In genomic region chr1:174447866-174448530, GRCh38 we compare ENCODE assay signal across 19 cellular contexts. TPM values are rescaled to one million over a fixed set of nuclear protein-coding genes. Genes with fewer than 3 reads are reported as not detected.
DNase-seq lines count a peak whose midpoint lies in the region; ATAC-seq, FAIRE-seq and TF ChIP-seq lines count a peak whose summit lies in the region.
"Had no signal": no experiment of that assay in that cellular context is flagged by ENCODE, and none has a peak within 500 bp of the region (broad histone marks: within the 10 kb centered on the region; RNA-seq: fewer than 3 reads in every experiment).

TSS of gene GPR52 (plus strand) at chr1:174447964. CDS start at chr1:174448112, 148 bp downstream.

- TF ChIP-seq RAD21 in neural cell (conservative IDR thresholded peaks at IDR 0.05) = no peak

- H3K27ac Mint-ChIP-seq in chondrocyte (ENCODE audit: unreplicated experiment) = no peak within 1 kb of the TSS
- no peak within 1 kb of the TSS for H3K27ac Mint-ChIP-seq in activated T-cell treated with anti-CD3 and anti-CD28 coated beads, Interleukin-2, amount 50 U/mL, for 24 hours
- H3K27ac Mint-ChIP-seq: CD4-positive, CD25-positive, alpha-beta regulatory T cell had no signal

- H3K4me2 ChIP-seq in neural cell (ENCODE audit: low read length) = no peak within 1 kb of the TSS
- H3K4me2 ChIP-seq: PC-9, SK-N-SH had no signal

- no peak within 1 kb of the TSS for H2AFZ ChIP-seq in neural cell (ENCODE audit: low read depth, low read length)
- H2AFZ ChIP-seq: PC-9 had no signal

- H3K36me3 ChIP-seq in HEK293 (ENCODE audit: control insufficient read depth in 2 of 2, insufficient read depth in 1 of 2, low read length in 2 of 2) (no peaks in the 10 kb centered on the region), neural cell (ENCODE audit: insufficient read depth, low read length) (no peaks in the 10 kb centered on the region)
- H3K36me3 ChIP-seq: MG63 had no signal

- no peak for TF ChIP-seq EP300 in neural cell (conservative IDR thresholded peaks at IDR 0.05; ENCODE audit: poor library complexity, severe bottlenecking)

- no peaks in the 10 kb centered on the region for H3K79me2 ChIP-seq in neural cell (replicated peaks; ENCODE audit: insufficient read depth, low read length)

- no peaks in the 10 kb centered on the region for H3K36me3 Mint-ChIP-seq in chondrocyte (ENCODE audit: low read depth)
- no peaks in the 10 kb centered on the region for H3K36me3 Mint-ChIP-seq in activated T-cell treated with anti-CD3 and anti-CD28 coated beads, Interleukin-2, amount 50 U/mL, for 24 hours (ENCODE audit: low read depth)

- H3K4me1 Mint-ChIP-seq in chondrocyte (ENCODE audit: low read depth) = peaks cover 10% of the 10 kb centered on the region
- peaks cover 6% of the 10 kb centered on the region for H3K4me1 Mint-ChIP-seq in activated T-cell treated with anti-CD3 and anti-CD28 coated beads, Interleukin-2, amount 50 U/mL, for 24 hours (ENCODE audit: low read depth)

- H3K9me3 ChIP-seq in HEK293 (ENCODE audit: control insufficient read depth, insufficient read depth, low read depth, low read length) = no peaks in the 10 kb centered on the region
- H3K9me3 ChIP-seq in neural cell (ENCODE audit: low read length) = no peaks in the 10 kb centered on the region
- H3K9me3 ChIP-seq: MG63, SK-N-SH had no signal

- TF ChIP-seq CTCF in HEK293 (tag by site-specific recombination; IDR thresholded peaks at IDR 0.05) (no peak), chondrocyte (IDR thresholded peaks at IDR 0.05) (no peak), neural cell (IDR thresholded peaks at IDR 0.05; ENCODE audit: poor library complexity, severe bottlenecking) (no peak)

- no peak within 1 kb of the TSS for H3K4me3 Mint-ChIP-seq in chondrocyte (ENCODE audit: unreplicated experiment)
- H3K4me3 Mint-ChIP-seq in activated T-cell treated with anti-CD3 and anti-CD28 coated beads, Interleukin-2, amount 50 U/mL, for 24 hours = no peak within 1 kb of the TSS
- H3K4me3 Mint-ChIP-seq: CD4-positive, CD25-positive, alpha-beta regulatory T cell had no signal

- H3K27ac ChIP-seq in HEK293 (ENCODE audit: extremely low read depth, low read depth, low read length) (no peak within 1 kb of the TSS), neural cell (ENCODE audit: low read length) (no peak within 1 kb of the TSS)
- H3K27ac ChIP-seq: PC-9 had no signal

- H3F3A ChIP-seq in neural cell (ENCODE audit: insufficient read depth, low read length, poor library complexity, severe bottlenecking) = no peaks in the 10 kb centered on the region

- DNase-seq in Ammon's horn (ENCODE audit: low spot score) (peak; percentile 27), chondrocyte (ENCODE audit: low spot score) (peak; percentile 27), GM19239 (ENCODE audit: insufficient read length, low spot score) (no peak), NOMO-1 treated with DMSO at 0.1 percent for 48 hours (lab: John Stamatoyannopoulos, UW; ENCODE audit: unreplicated experiment) (no peak)
- no peak for DNase-seq in activated T-cell treated with anti-CD3 and anti-CD28 coated beads, Interleukin-2, amount 50 U/mL, for 24 hours
- DNase-seq: AML-193; CD4-positive, CD25-positive, alpha-beta regulatory T cell; GDM1; H7; MG63; NCI-H1930; NCI-H345; NCI-H526 treated with DMSO at 0.1 percent for 48 hours; PC-9; SK-N-SH had no signal

- no peak within 1 kb of the TSS for H3K9ac ChIP-seq in neural cell (ENCODE audit: low read length)
- H3K9ac ChIP-seq: SK-N-SH had no signal

- no peaks in the 10 kb centered on the region for H3K9me2 ChIP-seq in neural cell (ENCODE audit: insufficient read depth, low read length)
- H3K9me2 ChIP-seq: SK-N-SH had no signal

- FAIRE-seq in GM19239 (lab: Jason Lieb, UNC) = no peak
- FAIRE-seq: HepG2 had no signal

- no peaks in the 10 kb centered on the region for H4K20me1 ChIP-seq in neural cell (ENCODE audit: insufficient read depth)

- H3K27me3 Mint-ChIP-seq in chondrocyte (ENCODE audit: low read depth) = no peaks in the 10 kb centered on the region
- no peaks in the 10 kb centered on the region for H3K27me3 Mint-ChIP-seq in activated T-cell treated with anti-CD3 and anti-CD28 coated beads, Interleukin-2, amount 50 U/mL, for 24 hours
- H3K27me3 Mint-ChIP-seq: CD4-positive, CD25-positive, alpha-beta regulatory T cell had no signal

- POLR2A ChIA-PET in HEK293 (lab: Yijun Ruan, JAX) = no interaction called here

- CTCF ChIA-PET in HEK293 (lab: Yijun Ruan, JAX) = no interaction called here

- H3K27me3 ChIP-seq in neural cell (ENCODE audit: insufficient read depth, low read depth, low read length) = no peaks in the 10 kb centered on the region
- H3K27me3 ChIP-seq: MG63 had no signal

- no peak within 1 kb of the TSS for H3K4me3 ChIP-seq in HEK293 (ENCODE audit: low read depth, low read length)
- H3K4me3 ChIP-seq in neural cell (ENCODE audit: low read length) = peak within 1 kb of the TSS; percentile 53
- H3K4me3 ChIP-seq: MG63, PC-9 had no signal

- ATAC-seq in HG02884 (IDR thresholded peaks at IDR 0.05; ENCODE audit: unreplicated experiment) = no peak
- ATAC-seq: HepG2 had no signal

- peaks cover 12% of the 10 kb centered on the region for H3K9me3 Mint-ChIP-seq in chondrocyte (ENCODE audit: low read depth)
- no peaks in the 10 kb centered on the region for H3K9me3 Mint-ChIP-seq in activated T-cell treated with anti-CD3 and anti-CD28 coated beads, Interleukin-2, amount 50 U/mL, for 24 hours

- H3K4me1 ChIP-seq in HEK293 (ENCODE audit: control insufficient read depth, insufficient read depth, low read length) = no peaks in the 10 kb centered on the region

TF ChIP-seq in HEK293, 187 proteins besides CTCF, POLR2A, EP300 and RAD21:
- TF ChIP-seq SCRT2 (tag by site-specific recombination; IDR thresholded peaks at IDR 0.05) (peak; percentile 92), ZNF48 (tag by site-specific recombination; IDR thresholded peaks at IDR 0.05) (no peak)

TF ChIP-seq in neural cell, 6 proteins besides CTCF, POLR2A, EP300 and RAD21:
- TF ChIP-seq REST (IDR thresholded peaks at IDR 0.05; ENCODE audit: borderline replicate concordance) (no peak), EZH2 (IDR thresholded peaks at IDR 0.05; ENCODE audit: borderline replicate concordance, insufficient read depth, low read length, poor library complexity, severe bottlenecking) (no peak), SMC3 (conservative IDR thresholded peaks at IDR 0.05; ENCODE audit: poor library complexity) (no peak), TAF1 (IDR thresholded peaks at IDR 0.05; ENCODE audit: low read depth) (no peak), MXI1 (conservative IDR thresholded peaks at IDR 0.05; ENCODE audit: poor library complexity, severe bottlenecking) (no peak), POLR2AphosphoS5 (IDR thresholded peaks at IDR 0.05) (no peak)
TF ChIP-seq in neural cell: peak in this region for 0.

RNA-seq across cellular contexts. Expression of gene GPR52, which starts in this region (rescaled TPM):
- total RNA-seq in chondrocyte = 0.74 to 1.7 TPM (median 1.0 TPM) in 3 replicates
- not detected in 2 replicates for polyA plus RNA-seq in neural cell
- 10.4 and 11.4 TPM in 2 replicates for polyA minus RNA-seq in neural cell
- total RNA-seq: H7 had no signal
- polyA plus RNA-seq: CD4-positive, CD25-positive, alpha-beta regulatory T cell had no signal

Comparison
In these comparisons a context has a peak if more than half of its experiments do, and no peak if none do; other contexts are left out.
1. DNase-seq: peak in Ammon's horn (single experiment) and chondrocyte (single experiment); none in GM19239 (single experiment), NOMO-1 treated with DMSO at 0.1 percent for 48 hours (single experiment) and activated T-cell treated with anti-CD3 and anti-CD28 coated beads, Interleukin-2, amount 50 U/mL, for 24 hours (single experiment).